ENCODE assay signal across 9 cellular contexts in the genomic region with DNA sequence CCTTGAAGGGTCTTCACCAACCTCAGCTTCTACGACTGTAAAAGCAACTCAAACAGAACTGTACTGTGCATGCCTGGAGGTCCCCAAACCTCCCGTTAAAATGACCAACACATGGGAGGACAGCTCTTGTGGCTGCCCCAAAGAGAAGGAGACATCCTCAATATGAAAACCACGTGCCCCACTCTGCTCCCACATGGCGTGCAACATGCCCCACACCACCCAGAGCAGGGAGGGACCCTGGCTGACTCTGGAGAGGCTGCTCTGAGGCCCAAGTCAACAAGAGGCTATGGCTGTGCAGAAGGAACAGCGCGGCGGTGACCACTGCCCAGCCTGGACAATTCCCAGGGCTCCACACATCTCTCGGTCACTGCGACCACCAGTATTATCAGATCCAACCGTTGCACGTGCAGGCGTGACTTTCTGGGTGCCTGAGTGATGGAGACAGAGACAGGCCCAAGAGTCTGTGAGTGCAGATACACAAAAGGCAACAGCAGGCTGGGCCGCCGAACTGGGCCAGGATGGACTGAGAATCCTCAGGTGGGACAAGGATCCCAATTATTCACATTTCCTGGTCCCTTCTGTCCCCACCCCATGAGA. TPM values are rescaled to one million over a fixed set of nuclear protein-coding genes. Genes with fewer than 3 reads are reported as not detected.
DNase-seq lines count a peak whose midpoint lies in the region; ATAC-seq and TF ChIP-seq lines count a peak whose summit lies in the region.
"Had no signal": no experiment of that assay in that cellular context is flagged by ENCODE, and none has a peak within 500 bp of the region (broad histone marks: within the 10 kb centered on the region; RNA-seq: fewer than 3 reads in every experiment).

No MANE protein-coding gene starts in this region.

- peak overlapping the region; percentile 61 to 65 for H3K4me3 ChIP-seq in foreskin fibroblast (ENCODE audit: low read depth in 1 of 2, low read length in 2 of 2)

- peaks cover 34% of the 10 kb centered on the region for H3K36me3 Mint-ChIP-seq in activated CD4-positive, alpha-beta T cell treated with anti-CD3 and anti-CD28 coated beads, Interleukin-2, amount 10 ng/mL, durations not matched to agents 24 days and 14 days (ENCODE audit: low read depth)
- no peaks in the 10 kb centered on the region for H3K36me3 Mint-ChIP-seq in WTC11
- H3K36me3 Mint-ChIP-seq in glutamatergic neuron (ENCODE audit: unreplicated experiment) = no peaks in the 10 kb centered on the region

- no peak for ATAC-seq in WTC11
- no peak for ATAC-seq in HG03135 (IDR thresholded peaks at IDR 0.05; ENCODE audit: unreplicated experiment)

- POLR2A ChIA-PET in WTC11 (lab: Charles Lee) = no interaction called here

- peaks cover 11% of the 10 kb centered on the region for H3K4me1 Mint-ChIP-seq in activated CD4-positive, alpha-beta T cell treated with anti-CD3 and anti-CD28 coated beads, Interleukin-2, amount 10 ng/mL, durations not matched to agents 24 days and 14 days
- H3K4me1 Mint-ChIP-seq in WTC11 (no peaks in the 10 kb centered on the region), glutamatergic neuron (ENCODE audit: low read depth, unreplicated experiment) (peaks cover 12% of the 10 kb centered on the region)

- H3K9me3 Mint-ChIP-seq in activated CD4-positive, alpha-beta T cell treated with anti-CD3 and anti-CD28 coated beads, Interleukin-2, amount 10 ng/mL, durations not matched to agents 24 days and 14 days = no peaks in the 10 kb centered on the region
- H3K9me3 Mint-ChIP-seq in WTC11 (no peaks in the 10 kb centered on the region), glutamatergic neuron (ENCODE audit: unreplicated experiment) (peaks cover 4% of the 10 kb centered on the region)

- CTCF ChIA-PET in WTC11 (lab: Charles Lee) = interaction anchor here (1.1 to 3.2 kb wide), 2 partner anchors 63 to 213 kb away, joined by 3 to 14 read pairs; no protein-coding TSS in a partner anchor

- H3K27me3 Mint-ChIP-seq in activated CD4-positive, alpha-beta T cell treated with anti-CD3 and anti-CD28 coated beads, Interleukin-2, amount 10 ng/mL, durations not matched to agents 24 days and 14 days = no peaks in the 10 kb centered on the region
- peaks cover 7% of the 10 kb centered on the region for H3K27me3 Mint-ChIP-seq in WTC11 (ENCODE audit: low read depth)
- H3K27me3 Mint-ChIP-seq in glutamatergic neuron (ENCODE audit: unreplicated experiment) = peaks cover 2% of the 10 kb centered on the region

- H3K4me3 Mint-ChIP-seq in activated CD4-positive, alpha-beta T cell treated with anti-CD3 and anti-CD28 coated beads, Interleukin-2, amount 10 ng/mL, durations not matched to agents 24 days and 14 days = peak overlapping the region; percentile 90
- H3K4me3 Mint-ChIP-seq in WTC11 = peak overlapping the region; percentile 68
- no peak overlapping the region for H3K4me3 Mint-ChIP-seq in glutamatergic neuron (ENCODE audit: unreplicated experiment)

- intact Hi-C loops in activated CD4-positive, alpha-beta T cell treated with anti-CD3 and anti-CD28 coated beads, Interleukin-2, amount 10 ng/mL, durations not matched to agents 24 days and 14 days (cut with micrococcal nuclease) = loop anchor here (5.0 kb wide), 1 partner anchor 78 kb away; the partner anchor contains the start of gene COPS3

- no peak for TF ChIP-seq CTCF in WTC11 (IDR thresholded peaks at IDR 0.05)
- no peak for TF ChIP-seq CTCF in foreskin fibroblast (IDR thresholded peaks at IDR 0.05; ENCODE audit: low read depth, low read length)
- no peak for TF ChIP-seq CTCF in glutamatergic neuron (IDR thresholded peaks at IDR 0.05; ENCODE audit: partially characterized antibody, unreplicated experiment)

- peak overlapping the region; percentile 49 for H3K27ac ChIP-seq in substantia nigra (ENCODE audit: low read depth, low read length, poor library complexity, severe bottlenecking)

- DNase-seq in activated CD4-positive, alpha-beta T cell treated with anti-CD3 and anti-CD28 coated beads, Interleukin-2, amount 10 ng/mL, durations not matched to agents 24 days and 14 days = no peak
- DNase-seq in activated CD4-positive, alpha-beta T cell treated with anti-CD3 and anti-CD28 coated beads for 1 hour = no peak
- DNase-seq in WTC11 (ENCODE audit: low spot score) (no peak), foreskin fibroblast (no peak), substantia nigra (lab: John Stamatoyannopoulos, UW) (no peak), glutamatergic neuron (no peak), midbrain (lab: John Stamatoyannopoulos, UW) (no peak)
- DNase-seq: Kasumi-1 had no signal

- H3K27ac Mint-ChIP-seq in activated CD4-positive, alpha-beta T cell treated with anti-CD3 and anti-CD28 coated beads, Interleukin-2, amount 10 ng/mL, durations not matched to agents 24 days and 14 days = peak overlapping the region; percentile 96
- H3K27ac Mint-ChIP-seq in WTC11 (no peak overlapping the region), glutamatergic neuron (ENCODE audit: unreplicated experiment) (no peak overlapping the region)

TF ChIP-seq in WTC11, 78 proteins besides CTCF, POLR2A, EP300 and RAD21:
- TF ChIP-seq, protein P1, sequence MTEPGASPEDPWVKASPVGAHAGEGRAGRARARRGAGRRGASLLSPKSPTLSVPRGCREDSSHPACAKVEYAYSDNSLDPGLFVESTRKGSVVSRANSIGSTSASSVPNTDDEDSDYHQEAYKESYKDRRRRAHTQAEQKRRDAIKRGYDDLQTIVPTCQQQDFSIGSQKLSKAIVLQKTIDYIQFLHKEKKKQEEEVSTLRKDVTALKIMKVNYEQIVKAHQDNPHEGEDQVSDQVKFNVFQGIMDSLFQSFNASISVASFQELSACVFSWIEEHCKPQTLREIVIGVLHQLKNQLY (CRISPR knock-in tag; IDR thresholded peaks at IDR 0.05) = no peak
- TF ChIP-seq SP1 (CRISPR knock-in tag; conservative IDR thresholded peaks at IDR 0.05) (no peak), JAZF1 (CRISPR knock-in tag; IDR thresholded peaks at IDR 0.05) (no peak), IRF2 (CRISPR knock-in tag; IDR thresholded peaks at IDR 0.05; ENCODE audit: borderline replicate concordance, low read depth) (no peak), NFYB (CRISPR knock-in tag; conservative IDR thresholded peaks at IDR 0.05; ENCODE audit: low read depth) (no peak)
- TF ChIP-seq, protein P2, sequence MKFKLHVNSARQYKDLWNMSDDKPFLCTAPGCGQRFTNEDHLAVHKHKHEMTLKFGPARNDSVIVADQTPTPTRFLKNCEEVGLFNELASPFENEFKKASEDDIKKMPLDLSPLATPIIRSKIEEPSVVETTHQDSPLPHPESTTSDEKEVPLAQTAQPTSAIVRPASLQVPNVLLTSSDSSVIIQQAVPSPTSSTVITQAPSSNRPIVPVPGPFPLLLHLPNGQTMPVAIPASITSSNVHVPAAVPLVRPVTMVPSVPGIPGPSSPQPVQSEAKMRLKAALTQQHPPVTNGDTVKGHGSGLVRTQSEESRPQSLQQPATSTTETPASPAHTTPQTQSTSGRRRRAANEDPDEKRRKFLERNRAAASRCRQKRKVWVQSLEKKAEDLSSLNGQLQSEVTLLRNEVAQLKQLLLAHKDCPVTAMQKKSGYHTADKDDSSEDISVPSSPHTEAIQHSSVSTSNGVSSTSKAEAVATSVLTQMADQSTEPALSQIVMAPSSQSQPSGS (CRISPR knock-in tag; IDR thresholded peaks at IDR 0.05; ENCODE audit: borderline replicate concordance, low read depth) = no peak
TF ChIP-seq in WTC11: peak in this region for 0.

RNA-seq across cellular contexts. Expression of gene PLD6, which starts 1.4 kb away (rescaled TPM):
- 17.2 and 17.3 TPM in 2 replicates for total RNA-seq in activated CD4-positive, alpha-beta T cell treated with anti-CD3 and anti-CD28 coated beads, Interleukin-2, amount 10 ng/mL, durations not matched to agents 24 days and 14 days
- total RNA-seq in WTC11 (2021) (1.2 to 2.6 TPM (median 2.6 TPM) in 3 replicates), glutamatergic neuron (ENCODE audit: unreplicated experiment) (1.1 TPM)

RNA-seq across cellular contexts. Expression of gene FLCN, which starts 32.2 kb away (rescaled TPM):
- total RNA-seq in activated CD4-positive, alpha-beta T cell treated with anti-CD3 and anti-CD28 coated beads, Interleukin-2, amount 10 ng/mL, durations not matched to agents 24 days and 14 days = 34.1 and 34.7 TPM in 2 replicates
- total RNA-seq in WTC11 (2021) (40.8 to 42.4 TPM (median 42.3 TPM) in 3 replicates), glutamatergic neuron (ENCODE audit: unreplicated experiment) (131 TPM)
